15 cellular contexts compared by ENCODE assay signal in the genomic region with DNA sequence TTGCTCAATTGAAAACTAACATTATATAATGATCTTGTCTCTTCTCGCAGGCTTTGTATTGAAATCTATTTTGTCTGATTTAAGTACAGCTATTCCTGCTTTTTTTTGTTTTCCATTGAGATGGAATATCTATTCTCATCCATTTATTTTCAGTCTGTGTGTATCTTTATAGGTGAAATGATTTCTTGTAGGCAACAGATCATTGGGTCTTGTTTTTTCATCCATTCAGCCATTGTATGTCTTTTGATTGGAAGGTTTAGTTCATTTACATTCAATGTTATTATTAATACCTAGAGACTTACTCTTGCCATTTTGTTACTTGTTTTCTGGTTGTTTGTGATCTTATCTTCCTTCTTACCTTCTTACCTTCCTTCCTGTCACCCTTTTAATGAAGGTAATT.
"Had no signal": no experiment of that assay in that cellular context is flagged by ENCODE, and none has a peak within 500 bp of the region (broad histone marks: within the 10 kb centered on the region; RNA-seq: fewer than 3 reads in every experiment).

No MANE protein-coding gene starts in this region.

- H3K4me3 Mint-ChIP-seq: dendritic cell treated with granulocyte-macrophage colony-stimulating factor and Interleukin-4, amounts not matched to agents 40 ng/mL and 50 ng/mL, for 4 days; effector memory CD8-positive, alpha-beta T cell; endodermal cell had no signal

- H3K27me3 Mint-ChIP-seq: dendritic cell treated with granulocyte-macrophage colony-stimulating factor and Interleukin-4, amounts not matched to agents 40 ng/mL and 50 ng/mL, for 4 days; effector memory CD8-positive, alpha-beta T cell had no signal

- H3K4me3 ChIP-seq: colonic mucosa, coronary artery, dorsolateral prefrontal cortex, esophagus muscularis mucosa, esophagus squamous epithelium, gastrocnemius medialis, gastroesophageal sphincter, heart left ventricle, heart right ventricle had no signal

- H3K9me3 ChIP-seq: colonic mucosa, esophagus squamous epithelium, gastrocnemius medialis had no signal

- H3K27ac ChIP-seq: colonic mucosa, coronary artery, dorsolateral prefrontal cortex, epithelial cell of prostate, esophagus muscularis mucosa, esophagus squamous epithelium, foreskin keratinocyte, gastrocnemius medialis, gastroesophageal sphincter, heart left ventricle, heart right ventricle had no signal

- H3K4me1 ChIP-seq: colonic mucosa, esophagus muscularis mucosa, esophagus squamous epithelium, foreskin keratinocyte, gastrocnemius medialis, gastroesophageal sphincter, heart left ventricle, heart right ventricle had no signal

- H3K36me3 ChIP-seq: colonic mucosa, esophagus muscularis mucosa, esophagus squamous epithelium, gastrocnemius medialis, gastroesophageal sphincter, heart left ventricle, heart right ventricle had no signal

- ATAC-seq: effector memory CD8-positive, alpha-beta T cell; esophagus mucosa; foreskin keratinocyte; gastrocnemius medialis; gastroesophageal sphincter; heart left ventricle; heart right ventricle had no signal

- H3K4me1 Mint-ChIP-seq: endodermal cell had no signal

- H3K9me3 Mint-ChIP-seq: endodermal cell had no signal

- H3K27ac Mint-ChIP-seq: dendritic cell treated with granulocyte-macrophage colony-stimulating factor and Interleukin-4, amounts not matched to agents 40 ng/mL and 50 ng/mL, for 4 days; effector memory CD8-positive, alpha-beta T cell; endodermal cell had no signal
